In genomic region chr10:95245425-95246055, GRCh38 we compare ENCODE assay signal across 10 cellular contexts. TPM values are rescaled to one million over a fixed set of nuclear protein-coding genes. Genes with fewer than 3 reads are reported as not detected.
A peak's percentile ranks its signal among the peaks of the same experiment; 100 is the strongest.
DNase-seq lines count a peak whose midpoint lies in the region; ATAC-seq lines count a peak whose summit lies in the region.
"Had no signal": no experiment of that assay in that cellular context is flagged by ENCODE, and none has a peak within 500 bp of the region (broad histone marks: within the 10 kb centered on the region; RNA-seq: fewer than 3 reads in every experiment).

No MANE protein-coding gene starts in this region.

- intact Hi-C loops in Right ventricle myocardium inferior (cut with DNase I), result loop anchor here (1.0 to 10.0 kb wide), 4 partner anchors 43 to 359 kb away; no protein-coding TSS in a partner anchor

- ATAC-seq in GM18909 (IDR thresholded peaks at IDR 0.05; ENCODE audit: poor library complexity, unreplicated experiment) (peak; percentile 88), GM21619 (IDR thresholded peaks at IDR 0.05; ENCODE audit: unreplicated experiment) (peak; percentile 90), HG03342 (IDR thresholded peaks at IDR 0.05; ENCODE audit: unreplicated experiment) (peak; percentile 86), Right ventricle myocardium inferior (no peak)

- DNase-seq in left kidney (ENCODE audit: low read depth, low spot score) (peak; percentile 82), NCI-H748 (lab: John Stamatoyannopoulos, UW; ENCODE audit: unreplicated experiment) (no peak), anterior cingulate cortex (lab: John Stamatoyannopoulos, UW) (no peak), Right ventricle myocardium inferior (ENCODE audit: missing footprints) (no peak), HuH-7 (ENCODE audit: low spot score) (no peak)
- DNase-seq: activated CD4-positive, alpha-beta T cell treated with anti-CD3 and anti-CD28 coated beads, Interleukin-2, amount 10 ng/mL, durations not matched to agents 7 days and 5 days; Kasumi-1 had no signal

RNA-seq across cellular contexts. Expression of gene PDLIM1, which starts 45.3 kb away (rescaled TPM):
- 273 TPM for total RNA-seq in Right ventricle myocardium inferior

RNA-seq across cellular contexts. Expression of gene ACSM6, which starts 51.5 kb away (rescaled TPM):
- not detected for total RNA-seq in Right ventricle myocardium inferior
- total RNA-seq: activated CD4-positive, alpha-beta T cell treated with anti-CD3 and anti-CD28 coated beads, Interleukin-2, amount 10 ng/mL, durations not matched to agents 7 days and 5 days had no signal
